Comparison of ENCODE assay signal across 11 cellular contexts in the genomic region with DNA sequence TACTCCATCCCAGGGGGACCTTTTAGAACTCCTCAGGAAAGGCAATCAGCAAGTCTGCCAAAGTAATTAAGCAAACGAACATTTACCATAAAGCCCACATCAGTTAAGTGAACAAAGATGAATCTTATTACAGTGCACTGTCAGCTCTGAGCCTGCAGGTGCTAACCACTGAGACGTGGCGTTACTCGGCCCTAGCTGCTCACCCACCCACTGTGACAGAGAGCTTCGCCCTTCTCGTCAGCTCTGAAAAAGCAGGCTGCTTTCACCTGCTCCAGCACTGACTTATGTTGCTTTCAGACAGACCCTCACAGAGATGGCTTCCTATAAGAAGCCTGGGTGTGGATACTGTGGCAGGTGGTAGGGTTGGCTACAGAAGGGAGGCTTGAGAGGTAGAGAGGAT. TPM values are rescaled to one million over a fixed set of nuclear protein-coding genes. Genes with fewer than 3 reads are reported as not detected.
DNase-seq lines count a peak whose midpoint lies in the region; ATAC-seq, FAIRE-seq and TF ChIP-seq lines count a peak whose summit lies in the region.
"Had no signal": no experiment of that assay in that cellular context is flagged by ENCODE, and none has a peak within 500 bp of the region (broad histone marks: within the 10 kb centered on the region; RNA-seq: fewer than 3 reads in every experiment).

No MANE protein-coding gene starts in this region.

- H3F3A ChIP-seq in DOHH2 (ENCODE audit: control insufficient read depth, insufficient read depth), result no peaks in the 10 kb centered on the region

- no peaks in the 10 kb centered on the region for H3K36me3 ChIP-seq in DOHH2 (ENCODE audit: control insufficient read depth, low read length)

- H4K20me1 ChIP-seq in DOHH2 (ENCODE audit: control insufficient read depth, insufficient read depth, low read depth, low read length), result no peaks in the 10 kb centered on the region

- peak overlapping the region; percentile 8 for H3K27ac ChIP-seq in DOHH2 (ENCODE audit: low read depth, low read length)

- H3K79me2 ChIP-seq in DOHH2 (ENCODE audit: control insufficient read depth, low read length), result no peaks in the 10 kb centered on the region

- H3K4me3 ChIP-seq in DOHH2 (ENCODE audit: low read length), result no peak overlapping the region

- TF ChIP-seq CTCF in DOHH2 (IDR thresholded peaks at IDR 0.05; ENCODE audit: low read depth, low read length, poor library complexity, severe bottlenecking), result no peak

- FAIRE-seq in frontal cortex (lab: Jason Lieb, UNC), result no peak

- no peaks in the 10 kb centered on the region for H3K9me3 ChIP-seq in DOHH2 (ENCODE audit: control insufficient read depth, insufficient read depth, low read length)

- H3K9me2 ChIP-seq in DOHH2 (replicated peaks; ENCODE audit: control insufficient read depth, low read length), result no peaks in the 10 kb centered on the region

- H3K27me3 ChIP-seq in DOHH2 (ENCODE audit: control insufficient read depth, low read length), result no peaks in the 10 kb centered on the region

- peaks cover 56% of the 10 kb centered on the region for H3K4me1 ChIP-seq in DOHH2 (ENCODE audit: control insufficient read depth, low read length)

- H3K4me2 ChIP-seq in DOHH2 (ENCODE audit: low read length), result peak overlapping the region; percentile 49

- peak; percentile 57 for ATAC-seq in HG02981 (IDR thresholded peaks at IDR 0.05; ENCODE audit: unreplicated experiment)

- DNase-seq in GM19240 (ENCODE audit: insufficient read length, low spot score), result peak; percentile 48
- DNase-seq in NCI-H524 (lab: John Stamatoyannopoulos, UW), result peak; percentile 51 to 74
- no peak for DNase-seq in frontal cortex (ENCODE audit: low spot score in 2 of 2)
- DNase-seq in LoVo (ENCODE audit: low spot score), result no peak
- DNase-seq in mucosa of gallbladder (ENCODE audit: low spot score), result no peak
- DNase-seq in NCI-H774 (lab: John Stamatoyannopoulos, UW), result no peak
- DNase-seq: activated naive CD8-positive, alpha-beta T cell treated with anti-CD3 and anti-CD28 coated beads, Interleukin-2, amount 10 ng/mL, durations not matched to agents 7 days and 5 days; CD4-positive, alpha-beta memory T cell; nucleus accumbens had no signal

RNA-seq across cellular contexts. Expression of gene KCNIP2, which starts 57.7 kb away (rescaled TPM):
- total RNA-seq in frontal cortex (12.6 TPM), mucosa of gallbladder (2.5 TPM)

Comparison
In these comparisons a context has a peak if more than half of its experiments do, and no peak if none do; other contexts are left out.
1. DNase-seq: peak in GM19240 (single experiment) and NCI-H524 (2 of 2); none in frontal cortex (0 of 2), LoVo (single experiment), mucosa of gallbladder (single experiment) and NCI-H774 (single experiment).